In genomic region chr2:45567288-45567963, GRCh38 we compare ENCODE assay signal across 1 cellular context.
TF ChIP-seq lines count a peak whose summit lies in the region.

No MANE protein-coding gene starts in this region.

TF ChIP-seq in GM23338, 12 proteins besides CTCF, POLR2A, EP300 and RAD21 (continued from another document):
- TF ChIP-seq ZNF462 (CRISPR knock-in tag; IDR thresholded peaks at IDR 0.05) (no peak), ZNF114 (CRISPR knock-in tag; IDR thresholded peaks at IDR 0.05) (no peak), EZH2 (IDR thresholded peaks at IDR 0.05; ENCODE audit: low read depth, unreplicated experiment) (no peak), REST (IDR thresholded peaks at IDR 0.05; ENCODE audit: unreplicated experiment) (no peak), JUNB (IDR thresholded peaks at IDR 0.05; ENCODE audit: unreplicated experiment) (no peak), EZH2phosphoT487 (IDR thresholded peaks at IDR 0.05; ENCODE audit: unreplicated experiment) (no peak)
